ENCODE assay signal across 1 cellular context in the genomic region with DNA sequence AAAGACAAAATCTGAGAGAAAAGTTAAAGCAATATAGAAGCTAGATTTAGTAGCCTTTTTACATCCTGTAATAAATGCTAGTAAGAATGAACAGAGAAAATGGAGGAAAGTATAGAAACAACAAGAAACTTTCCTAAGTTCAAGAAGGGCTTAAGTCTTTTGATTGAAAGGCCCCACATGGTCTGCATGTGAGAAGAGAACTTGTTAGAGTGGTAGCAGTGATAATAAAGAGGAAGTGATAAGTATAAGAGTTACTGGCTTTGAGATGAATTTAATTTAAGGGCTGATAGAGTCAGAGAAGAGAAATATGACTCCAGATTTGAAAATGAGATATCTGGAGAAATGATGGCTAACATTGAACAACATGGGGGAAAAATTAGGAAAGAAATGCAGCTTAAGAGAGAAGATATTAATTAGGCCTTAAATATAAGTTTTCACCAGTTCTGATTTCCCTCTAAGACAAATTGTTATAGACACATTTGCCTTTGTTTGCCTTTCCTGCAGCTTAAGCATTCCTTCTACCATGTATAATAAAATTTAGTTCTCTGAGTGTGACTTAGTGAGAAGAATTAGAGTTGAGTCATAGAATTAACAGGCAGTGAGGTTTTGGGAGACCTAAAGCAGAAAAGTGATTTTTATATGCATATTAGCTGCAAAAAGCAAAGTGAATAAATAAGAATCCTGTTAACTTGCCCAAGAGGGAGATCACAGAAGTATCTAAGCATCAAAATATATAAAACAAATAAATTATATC.
TF ChIP-seq lines count a peak whose summit lies in the region.

No MANE protein-coding gene starts in this region.

TF ChIP-seq in HepG2, 621 proteins besides CTCF, POLR2A, EP300 and RAD21 (continued from another document):
- TF ChIP-seq, protein P1, sequence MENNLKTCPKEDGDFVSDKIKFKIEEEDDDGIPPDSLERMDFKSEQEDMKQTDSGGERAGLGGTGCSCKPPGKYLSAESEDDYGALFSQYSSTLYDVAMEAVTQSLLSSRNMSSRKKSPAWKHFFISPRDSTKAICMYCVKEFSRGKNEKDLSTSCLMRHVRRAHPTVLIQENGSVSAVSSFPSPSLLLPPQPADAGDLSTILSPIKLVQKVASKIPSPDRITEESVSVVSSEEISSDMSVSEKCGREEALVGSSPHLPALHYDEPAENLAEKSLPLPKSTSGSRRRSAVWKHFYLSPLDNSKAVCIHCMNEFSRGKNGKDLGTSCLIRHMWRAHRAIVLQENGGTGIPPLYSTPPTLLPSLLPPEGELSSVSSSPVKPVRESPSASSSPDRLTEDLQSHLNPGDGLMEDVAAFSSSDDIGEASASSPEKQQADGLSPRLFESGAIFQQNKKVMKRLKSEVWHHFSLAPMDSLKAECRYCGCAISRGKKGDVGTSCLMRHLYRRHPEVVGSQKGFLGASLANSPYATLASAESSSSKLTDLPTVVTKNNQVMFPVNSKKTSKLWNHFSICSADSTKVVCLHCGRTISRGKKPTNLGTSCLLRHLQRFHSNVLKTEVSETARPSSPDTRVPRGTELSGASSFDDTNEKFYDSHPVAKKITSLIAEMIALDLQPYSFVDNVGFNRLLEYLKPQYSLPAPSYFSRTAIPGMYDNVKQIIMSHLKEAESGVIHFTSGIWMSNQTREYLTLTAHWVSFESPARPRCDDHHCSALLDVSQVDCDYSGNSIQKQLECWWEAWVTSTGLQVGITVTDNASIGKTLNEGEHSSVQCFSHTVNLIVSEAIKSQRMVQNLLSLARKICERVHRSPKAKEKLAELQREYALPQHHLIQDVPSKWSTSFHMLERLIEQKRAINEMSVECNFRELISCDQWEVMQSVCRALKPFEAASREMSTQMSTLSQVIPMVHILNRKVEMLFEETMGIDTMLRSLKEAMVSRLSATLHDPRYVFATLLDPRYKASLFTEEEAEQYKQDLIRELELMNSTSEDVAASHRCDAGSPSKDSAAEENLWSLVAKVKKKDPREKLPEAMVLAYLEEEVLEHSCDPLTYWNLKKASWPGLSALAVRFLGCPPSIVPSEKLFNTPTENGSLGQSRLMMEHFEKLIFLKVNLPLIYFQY (CRISPR knock-in tag; IDR thresholded peaks at IDR 0.05; ENCODE audit: borderline replicate concordance), result no peak
- TF ChIP-seq POLR2AphosphoS5 (IDR thresholded peaks at IDR 0.05; ENCODE audit: low read depth, low read length), result no peak
